Comparison of ENCODE assay signal across 9 cellular contexts in the genomic region with DNA sequence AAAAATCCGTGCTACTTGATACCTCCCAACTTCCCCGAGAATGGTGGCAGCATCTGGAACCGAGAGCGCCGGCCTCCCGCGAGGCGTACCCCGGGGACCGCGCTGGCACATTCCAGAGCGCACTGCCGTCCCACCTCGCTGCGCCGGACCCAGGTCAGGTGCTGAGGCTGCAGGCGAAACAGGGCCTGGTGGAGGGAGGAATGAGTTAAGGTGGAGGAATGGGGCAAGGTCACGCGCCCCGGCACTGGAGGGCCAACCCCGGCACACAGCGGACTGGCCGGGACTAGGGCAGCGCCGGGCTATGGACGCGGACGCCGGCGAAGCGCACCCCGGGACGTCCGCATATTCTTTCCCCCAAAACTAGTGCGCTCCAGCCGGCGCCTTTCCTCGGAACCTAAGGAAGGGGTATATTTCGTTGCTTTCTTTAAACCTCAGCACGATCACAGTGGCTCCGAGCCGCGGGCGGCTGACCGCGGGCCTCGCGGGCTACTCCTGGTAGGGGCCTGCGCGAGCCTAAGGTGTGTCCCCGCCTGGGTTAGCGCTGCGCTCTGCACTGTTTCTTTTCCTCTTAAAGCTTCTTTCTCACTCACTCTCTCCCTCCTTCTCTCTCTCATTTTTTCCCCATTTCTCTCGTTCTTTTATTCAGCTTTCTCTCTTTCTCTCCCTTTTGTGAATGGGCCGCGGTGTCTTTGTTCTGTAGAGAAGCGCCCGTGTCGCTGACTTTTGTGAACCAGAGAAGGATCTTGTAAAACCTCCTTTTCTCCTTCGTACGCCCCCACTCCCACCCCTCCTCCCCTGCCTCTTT. TPM values are rescaled to one million over a fixed set of nuclear protein-coding genes. Genes with fewer than 3 reads are reported as not detected.
DNase-seq lines count a peak whose midpoint lies in the region; ATAC-seq and TF ChIP-seq lines count a peak whose summit lies in the region.
"Had no signal": no experiment of that assay in that cellular context is flagged by ENCODE, and none has a peak within 500 bp of the region (broad histone marks: within the 10 kb centered on the region; RNA-seq: fewer than 3 reads in every experiment).

No MANE protein-coding gene starts in this region.

- TF ChIP-seq POLR2A in thyroid gland (IDR thresholded peaks at IDR 0.05) = no peak

- H3K4me1 ChIP-seq in right atrium auricular region (peaks cover 0 to 38% of the 10 kb centered on the region in 2 donors), upper lobe of right lung (peaks cover 41% of the 10 kb centered on the region), thyroid gland (peaks cover 30 to 46% of the 10 kb centered on the region in 2 donors)

- H3K27ac Mint-ChIP-seq in activated T-helper 1 cell treated with anti-CD3 and anti-CD28 coated beads, Interleukin-12 subunit alpha, Interleukin-12 subunit beta, Interleukin-2, Interleukin-4 antibody, amounts not matched to agents 30 ng/mL and 10 ng/mL and 1 ng/mL, durations not matched to agents 14 hours and 24 hours and 36 hours = peak overlapping the region; percentile 85

- H3K4me3 ChIP-seq in right atrium auricular region (no peak overlapping the region), upper lobe of right lung (no peak overlapping the region), thyroid gland (replicated peaks in 1 of 3) (no peak overlapping the region)

- H3K9me3 ChIP-seq in right atrium auricular region (peaks cover 0 to 3% of the 10 kb centered on the region in 2 donors), upper lobe of right lung (no peaks in the 10 kb centered on the region), thyroid gland (no peaks in the 10 kb centered on the region)
- H3K9me3 ChIP-seq: gastrocnemius medialis had no signal

- peaks cover 21% of the 10 kb centered on the region for H3K4me1 Mint-ChIP-seq in activated T-helper 1 cell treated with anti-CD3 and anti-CD28 coated beads, Interleukin-12 subunit alpha, Interleukin-12 subunit beta, Interleukin-2, Interleukin-4 antibody, amounts not matched to agents 30 ng/mL and 10 ng/mL and 1 ng/mL, durations not matched to agents 14 hours and 24 hours and 36 hours (ENCODE audit: low read depth)

- no peaks in the 10 kb centered on the region for H3K9me3 Mint-ChIP-seq in activated T-helper 1 cell treated with anti-CD3 and anti-CD28 coated beads, Interleukin-12 subunit alpha, Interleukin-12 subunit beta, Interleukin-2, Interleukin-4 antibody, amounts not matched to agents 30 ng/mL and 10 ng/mL and 1 ng/mL, durations not matched to agents 14 hours and 24 hours and 36 hours

- H3K36me3 Mint-ChIP-seq in activated T-helper 1 cell treated with anti-CD3 and anti-CD28 coated beads, Interleukin-12 subunit alpha, Interleukin-12 subunit beta, Interleukin-2, Interleukin-4 antibody, amounts not matched to agents 30 ng/mL and 10 ng/mL and 1 ng/mL, durations not matched to agents 14 hours and 24 hours and 36 hours (ENCODE audit: low read depth) = peaks cover 3% of the 10 kb centered on the region

- DNase-seq in left ventricle myocardium superior (peak; percentile 34), right atrium auricular region (ENCODE audit: low spot score) (no peak), left kidney (ENCODE audit: low read depth, low spot score) (peak; percentile 73), upper lobe of right lung (no peak), thyroid gland (no peak)
- DNase-seq in activated T-helper 1 cell treated with anti-CD3 and anti-CD28 coated beads, Interleukin-12 subunit alpha, Interleukin-12 subunit beta, Interleukin-2, Interleukin-4 antibody, amounts not matched to agents 30 ng/mL and 10 ng/mL and 1 ng/mL, durations not matched to agents 14 hours and 24 hours and 36 hours (ENCODE audit: low spot score) = no peak
- DNase-seq: gastrocnemius medialis had no signal

- WGBS in thyroid gland, 2 donors = 10 to 12% methylated on average over 36 to 39 of the region's 61 CpGs

- H3K27me3 Mint-ChIP-seq in activated T-helper 1 cell treated with anti-CD3 and anti-CD28 coated beads, Interleukin-12 subunit alpha, Interleukin-12 subunit beta, Interleukin-2, Interleukin-4 antibody, amounts not matched to agents 30 ng/mL and 10 ng/mL and 1 ng/mL, durations not matched to agents 14 hours and 24 hours and 36 hours (ENCODE audit: insufficient read depth) = peaks cover 67% of the 10 kb centered on the region

- H3K27ac ChIP-seq in right atrium auricular region (no peak overlapping the region), upper lobe of right lung (no peak overlapping the region), thyroid gland (no peak overlapping the region)
- H3K27ac ChIP-seq: gastrocnemius medialis had no signal

- ATAC-seq in left ventricle myocardium superior (peak; percentile 14), upper lobe of right lung (no peak), GM21528 (IDR thresholded peaks at IDR 0.05; ENCODE audit: low FRiP score, unreplicated experiment) (no peak), HG02588 (IDR thresholded peaks at IDR 0.05; ENCODE audit: unreplicated experiment) (no peak)
- ATAC-seq: gastrocnemius medialis had no signal

- intact Hi-C loops in left ventricle myocardium superior (cut with micrococcal nuclease) (no loop called here), upper lobe of right lung (cut with DNase I) (no loop called here), thyroid gland (cut with DNase I) (no loop called here)
- intact Hi-C loops in activated T-helper 1 cell treated with anti-CD3 and anti-CD28 coated beads, Interleukin-12 subunit alpha, Interleukin-12 subunit beta, Interleukin-2, Interleukin-4 antibody, amounts not matched to agents 30 ng/mL and 10 ng/mL and 1 ng/mL, durations not matched to agents 14 hours and 24 hours and 36 hours (cut with micrococcal nuclease) = loop anchor here (5.0 kb wide), 1 partner anchor 261 kb away; no protein-coding TSS in a partner anchor

- H3K36me3 ChIP-seq in right atrium auricular region (peaks cover 12% of the 10 kb centered on the region), upper lobe of right lung (no peaks in the 10 kb centered on the region), thyroid gland (no peaks in the 10 kb centered on the region)

- peak overlapping the region; percentile 48 for H3K4me3 Mint-ChIP-seq in activated T-helper 1 cell treated with anti-CD3 and anti-CD28 coated beads, Interleukin-12 subunit alpha, Interleukin-12 subunit beta, Interleukin-2, Interleukin-4 antibody, amounts not matched to agents 30 ng/mL and 10 ng/mL and 1 ng/mL, durations not matched to agents 14 hours and 24 hours and 36 hours

- no peak for TF ChIP-seq CTCF in right atrium auricular region (IDR thresholded peaks at IDR 0.05)
- TF ChIP-seq CTCF in upper lobe of right lung (IDR thresholded peaks at IDR 0.05) = no peak
- no peak for TF ChIP-seq CTCF in thyroid gland (IDR thresholded peaks at IDR 0.05)

- peaks cover 38 to 51% of the 10 kb centered on the region in 2 donors for H3K27me3 ChIP-seq in right atrium auricular region
- peaks cover 99% of the 10 kb centered on the region for H3K27me3 ChIP-seq in upper lobe of right lung
- H3K27me3 ChIP-seq in thyroid gland = peaks cover 46% of the 10 kb centered on the region

RNA-seq across cellular contexts. Expression of a gene that starts 2.1 kb away (rescaled TPM):
- total RNA-seq in left ventricle myocardium superior (not detected), right atrium auricular region (not detected), upper lobe of right lung (not detected), thyroid gland (not detected)
- 0.31 TPM in 1 of 2 replicates, not detected in the other for total RNA-seq in activated T-helper 1 cell treated with anti-CD3 and anti-CD28 coated beads, Interleukin-12 subunit alpha, Interleukin-12 subunit beta, Interleukin-2, Interleukin-4 antibody, amounts not matched to agents 30 ng/mL and 10 ng/mL and 1 ng/mL, durations not matched to agents 14 hours and 24 hours and 36 hours
- total RNA-seq: gastrocnemius medialis had no signal

Comparison
In these comparisons a context has a peak if more than half of its experiments do, and no peak if none do; other contexts are left out.
1. DNase-seq: peak in left ventricle myocardium superior (single experiment) and left kidney (single experiment); none in right atrium auricular region (single experiment), activated T-helper 1 cell treated with anti-CD3 and anti-CD28 coated beads, Interleukin-12 subunit alpha, Interleukin-12 subunit beta, Interleukin-2, Interleukin-4 antibody, amounts not matched to agents 30 ng/mL and 10 ng/mL and 1 ng/mL, durations not matched to agents 14 hours and 24 hours and 36 hours (single experiment), upper lobe of right lung (single experiment) and thyroid gland (0 of 2).